ENCODE assay signal across 11 cellular contexts in genomic region chr6:87656857-87657256, GRCh38. TPM values are rescaled to one million over a fixed set of nuclear protein-coding genes. Genes with fewer than 3 reads are reported as not detected.
DNase-seq lines count a peak whose midpoint lies in the region; ATAC-seq and TF ChIP-seq lines count a peak whose summit lies in the region.
"Had no signal": no experiment of that assay in that cellular context is flagged by ENCODE, and none has a peak within 500 bp of the region (broad histone marks: within the 10 kb centered on the region; RNA-seq: fewer than 3 reads in every experiment).

No MANE protein-coding gene starts in this region.

- peaks cover 0 to 5% (median 0%) of the 10 kb centered on the region in 3 donors for H3K36me3 ChIP-seq in Peyer's patch

- H3K27ac Mint-ChIP-seq in activated CD8-positive, alpha-beta T cell treated with anti-CD3 and anti-CD28 coated beads for 36 hours = peak overlapping the region; percentile 25
- no peak overlapping the region for H3K27ac Mint-ChIP-seq in stimulated activated naive CD8-positive, alpha-beta T cell treated with anti-CD3 and anti-CD28 coated beads, Interleukin-15, amount 100 ng/mL, for 72 hours

- H3K4me1 Mint-ChIP-seq in activated CD8-positive, alpha-beta T cell treated with anti-CD3 and anti-CD28 coated beads for 36 hours (ENCODE audit: low read depth) = peaks cover 22% of the 10 kb centered on the region
- peaks cover 29% of the 10 kb centered on the region for H3K4me1 Mint-ChIP-seq in stimulated activated naive CD8-positive, alpha-beta T cell treated with anti-CD3 and anti-CD28 coated beads, Interleukin-15, amount 100 ng/mL, for 72 hours

- POLR2A ChIA-PET in activated CD8-positive, alpha-beta T cell treated with anti-CD3 and anti-CD28 coated beads for 36 hours (lab: Charles Lee) = interaction anchor here (0.7 to 1.1 kb wide), 2 partner anchors 17 to 28 kb away, joined by 3 to 5 read pairs; no protein-coding TSS in a partner anchor

- TF ChIP-seq POLR2A in Peyer's patch (IDR thresholded peaks at IDR 0.05) = no peak

- H3K36me3 Mint-ChIP-seq in activated CD8-positive, alpha-beta T cell treated with anti-CD3 and anti-CD28 coated beads for 36 hours (ENCODE audit: low read depth) = peaks cover 57% of the 10 kb centered on the region

- CTCF ChIA-PET in activated CD8-positive, alpha-beta T cell treated with anti-CD3 and anti-CD28 coated beads for 36 hours (lab: Charles Lee) = interaction anchor here (0.9 to 1.0 kb wide), 2 partner anchors 18 to 35 kb away, joined by 3 read pairs; no protein-coding TSS in a partner anchor

- DNase-seq in GM12864 (ENCODE audit: low read depth) (peak; percentile 25), caudate nucleus (lab: John Stamatoyannopoulos, UW) (no peak), Peyer's patch (no peak), DMS153 treated with DMSO at 0.1 percent for 48 hours (lab: John Stamatoyannopoulos, UW; ENCODE audit: unreplicated experiment) (no peak)
- DNase-seq in activated CD8-positive, alpha-beta T cell treated with anti-CD3 and anti-CD28 coated beads for 36 hours = no peak
- no peak for DNase-seq in stimulated activated naive CD8-positive, alpha-beta T cell treated with anti-CD3 and anti-CD28 coated beads, Interleukin-15, amount 100 ng/mL, for 72 hours
- DNase-seq: activated CD4-positive, CD25-positive, alpha-beta regulatory T cell; NCI-H69 had no signal

- H3K4me3 ChIP-seq in GM12864 (ENCODE audit: low read depth, low read length) (no peak overlapping the region), Peyer's patch (no peak overlapping the region)
- H3K4me3 ChIP-seq: cardiac muscle cell had no signal

- H3K27ac ChIP-seq in caudate nucleus (ENCODE audit: low read depth, low read length) = no peak overlapping the region
- H3K27ac ChIP-seq in Peyer's patch = no peak overlapping the region
- H3K27ac ChIP-seq: cardiac muscle cell had no signal

- H3K27me3 ChIP-seq in Peyer's patch = no peaks in the 10 kb centered on the region
- H3K27me3 ChIP-seq: cardiac muscle cell had no signal

- TF ChIP-seq CTCF in GM12864 (IDR thresholded peaks at IDR 0.05; ENCODE audit: low read depth, low read length, missing control alignments) = no peak
- TF ChIP-seq CTCF in activated CD8-positive, alpha-beta T cell treated with anti-CD3 and anti-CD28 coated beads for 36 hours (IDR thresholded peaks at IDR 0.05) = no peak
- no peak for TF ChIP-seq CTCF in Peyer's patch (IDR thresholded peaks at IDR 0.05)

- no peak overlapping the region for H3K4me3 Mint-ChIP-seq in activated CD8-positive, alpha-beta T cell treated with anti-CD3 and anti-CD28 coated beads for 36 hours
- H3K4me3 Mint-ChIP-seq in stimulated activated naive CD8-positive, alpha-beta T cell treated with anti-CD3 and anti-CD28 coated beads, Interleukin-15, amount 100 ng/mL, for 72 hours = no peak overlapping the region

- no peaks in the 10 kb centered on the region for H3K4me1 ChIP-seq in Peyer's patch

- no peaks in the 10 kb centered on the region for H3K27me3 Mint-ChIP-seq in activated CD8-positive, alpha-beta T cell treated with anti-CD3 and anti-CD28 coated beads for 36 hours
- no peaks in the 10 kb centered on the region for H3K27me3 Mint-ChIP-seq in stimulated activated naive CD8-positive, alpha-beta T cell treated with anti-CD3 and anti-CD28 coated beads, Interleukin-15, amount 100 ng/mL, for 72 hours

- no peaks in the 10 kb centered on the region for H3K9me3 Mint-ChIP-seq in activated CD8-positive, alpha-beta T cell treated with anti-CD3 and anti-CD28 coated beads for 36 hours
- H3K9me3 Mint-ChIP-seq in stimulated activated naive CD8-positive, alpha-beta T cell treated with anti-CD3 and anti-CD28 coated beads, Interleukin-15, amount 100 ng/mL, for 72 hours = no peaks in the 10 kb centered on the region

- intact Hi-C loops in activated CD8-positive, alpha-beta T cell treated with anti-CD3 and anti-CD28 coated beads for 36 hours (cut with micrococcal nuclease) = no loop called here

- H3K9me3 ChIP-seq in Peyer's patch = no peaks in the 10 kb centered on the region

- peak; percentile 58 for ATAC-seq in GM19468 (IDR thresholded peaks at IDR 0.05; ENCODE audit: extremely low read depth, unreplicated experiment)
- ATAC-seq in HG03159 (IDR thresholded peaks at IDR 0.05; ENCODE audit: unreplicated experiment) = peak; percentile 78
- ATAC-seq in activated CD8-positive, alpha-beta T cell treated with anti-CD3 and anti-CD28 coated beads for 36 hours = no peak
- no peak for ATAC-seq in stimulated activated naive CD8-positive, alpha-beta T cell treated with anti-CD3 and anti-CD28 coated beads, Interleukin-15, amount 100 ng/mL, for 72 hours

RNA-seq across cellular contexts. Expression of gene AKIRIN2, which starts 45.2 kb away (rescaled TPM):
- 10 to 100 TPM; 42.1 to 45.6 TPM for total RNA-seq in activated CD8-positive, alpha-beta T cell treated with anti-CD3 and anti-CD28 coated beads for 36 hours
- total RNA-seq in Peyer's patch = 10 to 100 TPM; 24.6 to 38.2 (median 28.3) TPM

Comparison
In these comparisons a context has a peak if more than half of its experiments do, and no peak if none do; other contexts are left out.
1. ATAC-seq: peak in GM19468 (single experiment) and HG03159 (single experiment); none in activated CD8-positive, alpha-beta T cell treated with anti-CD3 and anti-CD28 coated beads for 36 hours (single experiment) and stimulated activated naive CD8-positive, alpha-beta T cell treated with anti-CD3 and anti-CD28 coated beads, Interleukin-15, amount 100 ng/mL, for 72 hours (single experiment).